ENCODE assay signal across 24 cellular contexts in the genomic region with DNA sequence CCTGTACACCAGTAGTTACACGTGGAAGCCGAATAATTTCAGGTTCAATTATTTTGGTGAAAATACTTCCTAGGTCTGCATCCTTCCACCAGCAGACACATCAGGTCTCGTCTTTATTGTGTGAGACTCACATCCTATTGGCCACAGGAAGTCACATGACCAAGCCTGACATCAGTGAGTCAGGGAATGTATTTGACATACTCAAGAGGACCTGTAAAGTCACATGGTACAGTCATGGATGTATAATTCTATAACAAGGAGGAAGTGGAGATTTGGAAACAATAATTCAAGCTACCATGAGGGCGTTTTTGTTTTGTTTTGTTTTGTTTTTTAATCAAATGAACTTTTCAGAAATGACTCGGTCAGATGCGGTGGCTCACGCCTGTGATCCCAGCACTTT. TPM values are rescaled to one million over a fixed set of nuclear protein-coding genes. Genes with fewer than 3 reads are reported as not detected.
DNase-seq lines count a peak whose midpoint lies in the region; ATAC-seq, FAIRE-seq and TF ChIP-seq lines count a peak whose summit lies in the region.
"Had no signal": no experiment of that assay in that cellular context is flagged by ENCODE, and none has a peak within 500 bp of the region (broad histone marks: within the 10 kb centered on the region; RNA-seq: fewer than 3 reads in every experiment).

No MANE protein-coding gene starts in this region.

- H3K36me3 Mint-ChIP-seq in endothelial cell (ENCODE audit: low read depth, unreplicated experiment): peaks cover 4% of the 10 kb centered on the region
- H3K36me3 Mint-ChIP-seq: CD14-positive monocyte had no signal

- H3K4me2 ChIP-seq in A549: no peak overlapping the region
- H3K4me2 ChIP-seq: smooth muscle cell had no signal

- peak in 1 of 2 experiments; percentile 52 for DNase-seq in A549 (ENCODE audit: low read depth in 1 of 2, low spot score in 1 of 2)
- DNase-seq in HCEC 1CT: peak; percentile 20
- DNase-seq in RWPE2 (ENCODE audit: low spot score): no peak
- peak; percentile 39 for DNase-seq in epithelial cell of esophagus (ENCODE audit: low read depth)
- DNase-seq in testis: no peak
- DNase-seq in endothelial cell (ENCODE audit: low spot score): no peak
- no peak for DNase-seq in HTR-8/SVneo (ENCODE audit: insufficient read length, low spot score)
- DNase-seq in GDM1 (lab: John Stamatoyannopoulos, UW): no peak
- DNase-seq: activated naive CD8-positive, alpha-beta T cell treated with anti-CD3 and anti-CD28 coated beads, Interleukin-2, amount 50 U/mL, for 24 hours; brain microvascular endothelial cell; left ventricle myocardium superior; NCI-H1694; NCI-H774; OCI-M1; SJCRH30; stimulated activated CD4-positive, alpha-beta T cell treated with anti-CD3 and anti-CD28 coated beads, Interleukin-4, amount 100 ng/mL, for 24 hours had no signal

- TF ChIP-seq POLR2A in A549 (IDR thresholded peaks at IDR 0.05; ENCODE audit: low read length) (no peak), testis (IDR thresholded peaks at IDR 0.05) (no peak)

- H3K4me1 ChIP-seq in A549: peaks cover 11% of the 10 kb centered on the region
- peaks cover 8% of the 10 kb centered on the region for H3K4me1 ChIP-seq in RWPE2 (ENCODE audit: insufficient read depth, poor library complexity, severe bottlenecking)
- no peaks in the 10 kb centered on the region for H3K4me1 ChIP-seq in testis

- POLR2A ChIA-PET in A549 (lab: Yijun Ruan, JAX): no interaction called here

- no peaks in the 10 kb centered on the region for H3K9me3 Mint-ChIP-seq in endothelial cell (ENCODE audit: unreplicated experiment)

- peaks cover 17% of the 10 kb centered on the region for H3K4me1 Mint-ChIP-seq in endothelial cell (ENCODE audit: unreplicated experiment)
- H3K4me1 Mint-ChIP-seq: activated naive CD8-positive, alpha-beta T cell treated with anti-CD3 and anti-CD28 coated beads, Interleukin-2, amount 50 U/mL, for 24 hours; CD14-positive monocyte had no signal

- CTCF ChIA-PET in A549 (lab: Yijun Ruan, JAX): interaction anchor here (0.7 to 9.5 kb wide), 6 partner anchors 23 to 201 kb away, joined by 3 to 129 read pairs (median 3); partner anchors contain the start of gene PPP5C

- H3K27ac Mint-ChIP-seq in endothelial cell (ENCODE audit: unreplicated experiment): no peak overlapping the region
- H3K27ac Mint-ChIP-seq: activated naive CD8-positive, alpha-beta T cell treated with anti-CD3 and anti-CD28 coated beads, Interleukin-2, amount 50 U/mL, for 24 hours; T-helper 2 cell treated with Interferon-gamma antibody and Interleukin-4, amounts not matched to agents 5 μg/mL and 100 μg/mL, for 36 hours had no signal

- H3K36me3 ChIP-seq in RWPE2 (ENCODE audit: low read depth) (no peaks in the 10 kb centered on the region), testis (ENCODE audit: low read depth, missing control alignments) (no peaks in the 10 kb centered on the region)
- H3K36me3 ChIP-seq: brain microvascular endothelial cell, neutrophil, SJCRH30 had no signal

- H3K9me3 ChIP-seq in A549: peaks cover 21% of the 10 kb centered on the region
- H3K9me3 ChIP-seq in RWPE2 (ENCODE audit: severe bottlenecking): peaks cover 6% of the 10 kb centered on the region
- H3K9me3 ChIP-seq in testis: no peaks in the 10 kb centered on the region
- H3K9me3 ChIP-seq: neutrophil had no signal

- no peak overlapping the region for H3K4me3 Mint-ChIP-seq in endothelial cell (ENCODE audit: unreplicated experiment)
- H3K4me3 Mint-ChIP-seq: activated naive CD8-positive, alpha-beta T cell treated with anti-CD3 and anti-CD28 coated beads, Interleukin-2, amount 50 U/mL, for 24 hours; CD14-positive monocyte; T-helper 2 cell treated with Interferon-gamma antibody and Interleukin-4, amounts not matched to agents 5 μg/mL and 100 μg/mL, for 36 hours had no signal

- H3K4me3 ChIP-seq in A549 (no peak overlapping the region), RWPE2 (ENCODE audit: severe bottlenecking) (no peak overlapping the region), epithelial cell of esophagus (ENCODE audit: low read length) (no peak overlapping the region), testis (no peak overlapping the region)
- H3K4me3 ChIP-seq: coronary artery, SJCRH30, smooth muscle cell had no signal

- no peak overlapping the region for H3K27ac ChIP-seq in A549
- peak overlapping the region; percentile 94 for H3K27ac ChIP-seq in RWPE2 (ENCODE audit: poor library complexity, severe bottlenecking)
- no peak overlapping the region for H3K27ac ChIP-seq in testis
- H3K27ac ChIP-seq: brain microvascular endothelial cell, coronary artery, neutrophil, SJCRH30 had no signal

- TF ChIP-seq EP300 in A549 (IDR thresholded peaks at IDR 0.05): no peak

- H3K27me3 ChIP-seq in RWPE2 (ENCODE audit: insufficient read depth, poor library complexity, severe bottlenecking): no peaks in the 10 kb centered on the region
- no peaks in the 10 kb centered on the region for H3K27me3 ChIP-seq in testis
- H3K27me3 ChIP-seq: brain microvascular endothelial cell, neutrophil, SJCRH30 had no signal

- TF ChIP-seq CTCF in A549 (IDR thresholded peaks at IDR 0.05) (no peak), RWPE2 (IDR thresholded peaks at IDR 0.05; ENCODE audit: poor library complexity, severe bottlenecking) (no peak), epithelial cell of esophagus (IDR thresholded peaks at IDR 0.05; ENCODE audit: insufficient read depth, low read depth, low read length, missing control alignments) (no peak), testis (IDR thresholded peaks at IDR 0.05) (no peak), endothelial cell (IDR thresholded peaks at IDR 0.05; ENCODE audit: unreplicated experiment) (no peak)

- intact Hi-C loops in testis (cut with DNase I; ENCODE audit: low total_unique reads): loop anchor here (10.0 kb wide), 1 partner anchor 207 kb away; the partner anchor contains the start of gene PNMA8B

- FAIRE-seq in A549 (lab: Jason Lieb, UNC) (no peak), HTR-8/SVneo (lab: Jason Lieb, UNC) (no peak)

- TF ChIP-seq RAD21 in A549 (conservative IDR thresholded peaks at IDR 0.05 in 1 of 2, IDR thresholded peaks at IDR 0.05 in 1 of 2): no peak

- H3K27me3 Mint-ChIP-seq in endothelial cell (ENCODE audit: unreplicated experiment): peaks cover 7% of the 10 kb centered on the region

- 64% methylated on average over 7 of the region's 7 CpGs for WGBS in A549 (ENCODE audit: missing lambda C conversion rate)
- WGBS in testis, 2 donors: 68 to 73% methylated on average over 7 of the region's 7 CpGs

- ATAC-seq in A549: peak in 1 of 2 experiments; percentile 36; a peak in 1 of 6 replicates
- ATAC-seq in RWPE2 (ENCODE audit: low read depth): no peak
- ATAC-seq: activated naive CD8-positive, alpha-beta T cell treated with anti-CD3 and anti-CD28 coated beads, Interleukin-2, amount 50 U/mL, for 24 hours; left ventricle myocardium superior had no signal

TF ChIP-seq in A549, 52 proteins besides CTCF, POLR2A, EP300 and RAD21:
- TF ChIP-seq CHD4 (IDR thresholded peaks at IDR 0.05; ENCODE audit: borderline replicate concordance) (no peak), POLR2AphosphoS2 (conservative IDR thresholded peaks at IDR 0.05; ENCODE audit: low read length) (no peak), BHLHE40 (IDR thresholded peaks at IDR 0.05; ENCODE audit: low read depth, low read length) (no peak), HOXB13 (CRISPR knock-in tag; IDR thresholded peaks at IDR 0.05; ENCODE audit: low read depth) (no peak)
- TF ChIP-seq, protein P1, sequence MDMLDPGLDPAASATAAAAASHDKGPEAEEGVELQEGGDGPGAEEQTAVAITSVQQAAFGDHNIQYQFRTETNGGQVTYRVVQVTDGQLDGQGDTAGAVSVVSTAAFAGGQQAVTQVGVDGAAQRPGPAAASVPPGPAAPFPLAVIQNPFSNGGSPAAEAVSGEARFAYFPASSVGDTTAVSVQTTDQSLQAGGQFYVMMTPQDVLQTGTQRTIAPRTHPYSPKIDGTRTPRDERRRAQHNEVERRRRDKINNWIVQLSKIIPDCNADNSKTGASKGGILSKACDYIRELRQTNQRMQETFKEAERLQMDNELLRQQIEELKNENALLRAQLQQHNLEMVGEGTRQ (IDR thresholded peaks at IDR 0.05): peak; percentile 91

RNA-seq across cellular contexts. Expression of gene HIF3A, which starts 9.3 kb away (rescaled TPM):
- polyA plus RNA-seq in A549 (2011; rRNA removed) (not detected in 2 replicates), A549 (2017; fragmentation: RNase III; extraction: RNeasy Plus Mini Kit Qiagen cat#74134 plus additional on column Dnase treatment) (not detected in 3 replicates), testis (ENCODE audit: insufficient read depth, low read depth, low replicate concordance) (3.8 TPM)
- polyA plus RNA-seq in A549 (2012; cell fraction: cytosol; rRNA removed): under 0.01 and 0.01 TPM in 2 replicates
- polyA plus RNA-seq in A549 (2012; cell fraction: nucleus; rRNA removed): not detected in 2 replicates
- 0.08 TPM in 1 of 2 replicates, not detected in the other for polyA minus RNA-seq in A549 (2011; rRNA and poly(A)+ RNA removed)
- total RNA-seq in testis (100 to 1,000 TPM in 1 of 2 donors, 10 to 100 TPM in 1; 82.6 to 105 TPM), endothelial cell (ENCODE audit: unreplicated experiment) (54.2 TPM)
- total RNA-seq: activated CD8-positive, alpha-beta memory T cell treated with anti-CD3 and anti-CD28 coated beads for 36 hours had no signal
- polyA plus RNA-seq: CD14-positive monocyte had no signal

RNA-seq across cellular contexts. Expression of gene IGFL1, which starts 58.0 kb away (rescaled TPM):
- 0.70 and 0.88 TPM in 2 replicates for polyA plus RNA-seq in A549 (2011; rRNA removed)
- polyA plus RNA-seq in A549 (2012; cell fraction: cytosol; rRNA removed): 0.97 and 0.98 TPM in 2 replicates
- 1.4 TPM in 2 replicates for polyA plus RNA-seq in A549 (2012; cell fraction: nucleus; rRNA removed)
- polyA plus RNA-seq in A549 (2017; fragmentation: RNase III; extraction: RNeasy Plus Mini Kit Qiagen cat#74134 plus additional on column Dnase treatment): 1.0 to 1.9 TPM (median 1.1 TPM) in 3 replicates
- 0.88 and 1.6 TPM in 2 replicates for polyA minus RNA-seq in A549 (2011; rRNA and poly(A)+ RNA removed)
- 1 to 10 TPM in 1 of 2 donors, not detected in 1; 3.2 TPM for total RNA-seq in testis
- not detected for polyA plus RNA-seq in testis (ENCODE audit: insufficient read depth, low read depth, low replicate concordance)
- total RNA-seq in endothelial cell (ENCODE audit: unreplicated experiment): not detected
- total RNA-seq: activated CD8-positive, alpha-beta memory T cell treated with anti-CD3 and anti-CD28 coated beads for 36 hours; glomerular endothelial cell; left ventricle myocardium superior; SJCRH30; smooth muscle cell; urinary bladder had no signal
- polyA plus RNA-seq: CD14-positive monocyte, smooth muscle cell had no signal

RNA-seq across cellular contexts. Expression of gene PPP5C, which starts 59.3 kb away (rescaled TPM):
- polyA plus RNA-seq in A549 (2011; rRNA removed) (107 and 126 TPM in 2 replicates), A549 (2017; fragmentation: RNase III; extraction: RNeasy Plus Mini Kit Qiagen cat#74134 plus additional on column Dnase treatment) (93.5 to 99.8 TPM (median 94.2 TPM) in 3 replicates), testis (ENCODE audit: insufficient read depth, low read depth, low replicate concordance) (49.1 TPM)
- polyA plus RNA-seq in A549 (2012; cell fraction: cytosol; rRNA removed): 209 and 213 TPM in 2 replicates
- polyA plus RNA-seq in A549 (2012; cell fraction: nucleus; rRNA removed): 445 and 456 TPM in 2 replicates
- 118 and 135 TPM in 2 replicates for polyA minus RNA-seq in A549 (2011; rRNA and poly(A)+ RNA removed)
- total RNA-seq in testis (10 to 100 TPM; 71.7 to 72.8 TPM), endothelial cell (ENCODE audit: unreplicated experiment) (66.7 TPM)

Comparison
In these comparisons a context has a peak if more than half of its experiments do, and no peak if none do; other contexts are left out.
1. DNase-seq: peak in HCEC 1CT (single experiment) and epithelial cell of esophagus (single experiment); none in RWPE2 (single experiment), testis (single experiment), endothelial cell (single experiment), HTR-8/SVneo (single experiment) and GDM1 (single experiment).